Comparison of ENCODE assay signal across 32 cellular contexts in the genomic region with DNA sequence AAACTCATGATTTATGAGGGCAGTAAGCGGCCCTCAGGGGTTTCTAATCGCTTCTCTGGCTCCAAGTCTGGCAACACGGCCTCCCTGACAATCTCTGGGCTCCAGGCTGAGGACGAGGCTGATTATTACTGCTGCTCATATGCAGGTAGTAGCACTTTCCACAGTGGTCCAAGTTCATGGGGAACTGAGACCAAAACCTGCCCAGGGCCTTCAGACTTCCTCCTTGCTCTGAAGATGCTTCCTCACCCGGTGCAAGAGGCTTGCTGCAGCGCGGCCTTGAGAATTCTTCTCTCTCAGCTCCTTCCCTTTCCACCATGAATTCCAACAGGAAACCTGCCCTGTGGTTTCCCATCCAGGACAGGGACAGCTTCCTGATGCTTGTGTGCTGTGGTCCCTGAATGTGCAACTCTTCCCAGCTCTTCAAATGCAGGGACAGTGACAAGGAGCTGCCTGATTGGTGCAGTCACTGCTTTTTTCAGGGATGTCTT. TPM values are rescaled to one million over a fixed set of nuclear protein-coding genes. Genes with fewer than 3 reads are reported as not detected.
DNase-seq lines count a peak whose midpoint lies in the region; ATAC-seq, FAIRE-seq and TF ChIP-seq lines count a peak whose summit lies in the region.
"Had no signal": no experiment of that assay in that cellular context is flagged by ENCODE, and none has a peak within 500 bp of the region (broad histone marks: within the 10 kb centered on the region; RNA-seq: fewer than 3 reads in every experiment).

No MANE protein-coding gene starts in this region.

- DNase-seq in NOMO-1 treated with DMSO at 0.1 percent for 48 hours (lab: John Stamatoyannopoulos, UW; ENCODE audit: unreplicated experiment) = peak; percentile 53
- no peak for DNase-seq in NOMO-1 treated with dmso at 0.1 percent for 144 hours (lab: John Stamatoyannopoulos, UW; ENCODE audit: unreplicated experiment)
- DNase-seq in GM19239 (ENCODE audit: insufficient read length, low spot score) = peak; percentile 28
- no peak for DNase-seq in activated B cell treated with CpG ODN at 0.5 μM for 24 hours
- peak; percentile 15 for DNase-seq in sciatic nerve (ENCODE audit: low spot score)
- no peak for DNase-seq in glomerular visceral epithelial cell (ENCODE audit: extremely low spot score)
- DNase-seq in stimulated activated naive CD4-positive, alpha-beta T cell (lab: John Stamatoyannopoulos, UW) = no peak
- DNase-seq: 8988T; activated CD8-positive, alpha-beta memory T cell treated with anti-CD3 and anti-CD28 coated beads for 24 hours; activated gamma-delta T cell; activated naive CD8-positive, alpha-beta T cell treated with anti-CD3 and anti-CD28 coated beads, Interleukin-2, amount 50 U/mL, for 24 hours; CD4-positive, alpha-beta memory T cell; colonic mucosa; effector CD8-positive, alpha-beta T cell; GM23248; immature natural killer cell; NCI-H1048; NCI-H1694; OCI-M1; ovary; SK-N-SH; stimulated activated naive CD4-positive, alpha-beta T cell treated with Interleukin-2 at 50 U/mL for 16 hours; T-helper 2 cell; testis had no signal

- intact Hi-C loops in activated B cell treated with CpG ODN at 0.5 μM for 24 hours (cut with micrococcal nuclease) = loop anchor here (2.0 kb wide), 1 partner anchor 14 kb away; no protein-coding TSS in a partner anchor
- intact Hi-C loops in sciatic nerve (cut with DNase I) = no loop called here

- no peaks in the 10 kb centered on the region for H3K36me3 Mint-ChIP-seq in activated B cell treated with CpG ODN at 0.5 μM for 24 hours (ENCODE audit: low read depth)
- H3K36me3 Mint-ChIP-seq: CD4-positive, alpha-beta memory T cell; immature natural killer cell had no signal

- H3K4me3 Mint-ChIP-seq in activated B cell treated with CpG ODN at 0.5 μM for 24 hours = no peak overlapping the region
- H3K4me3 Mint-ChIP-seq: activated naive CD8-positive, alpha-beta T cell treated with anti-CD3 and anti-CD28 coated beads, Interleukin-2, amount 50 U/mL, for 24 hours; CD4-positive, alpha-beta memory T cell had no signal

- POLR2A ChIA-PET in activated B cell treated with CpG ODN at 0.5 μM for 24 hours (lab: Charles Lee) = no interaction called here

- ATAC-seq in activated B cell treated with CpG ODN at 0.5 μM for 24 hours (ENCODE audit: low read depth) = peak; percentile 86
- ATAC-seq in sciatic nerve = no peak
- no peak for ATAC-seq in GM18519 (IDR thresholded peaks at IDR 0.05; ENCODE audit: low FRiP score, unreplicated experiment)
- ATAC-seq: activated naive CD8-positive, alpha-beta T cell treated with anti-CD3 and anti-CD28 coated beads, Interleukin-2, amount 50 U/mL, for 24 hours; HepG2 had no signal

- H3K27me3 Mint-ChIP-seq in activated B cell treated with CpG ODN at 0.5 μM for 24 hours = no peaks in the 10 kb centered on the region
- H3K27me3 Mint-ChIP-seq: activated naive CD8-positive, alpha-beta T cell treated with anti-CD3 and anti-CD28 coated beads, Interleukin-2, amount 50 U/mL, for 24 hours had no signal

- CTCF ChIA-PET in activated B cell treated with CpG ODN at 0.5 μM for 24 hours (lab: Charles Lee) = interaction anchor here (0.9 to 1.8 kb wide), 3 partner anchors 12 to 22 kb away, joined by 3 to 6 read pairs (median 3); no protein-coding TSS in a partner anchor

- no peak overlapping the region for H3K27ac Mint-ChIP-seq in activated B cell treated with CpG ODN at 0.5 μM for 24 hours
- H3K27ac Mint-ChIP-seq: activated naive CD8-positive, alpha-beta T cell treated with anti-CD3 and anti-CD28 coated beads, Interleukin-2, amount 50 U/mL, for 24 hours; CD4-positive, alpha-beta memory T cell had no signal

- peaks cover 29% of the 10 kb centered on the region for H3K4me1 Mint-ChIP-seq in activated B cell treated with CpG ODN at 0.5 μM for 24 hours

- peak; percentile 80 for FAIRE-seq in GM19239 (lab: Jason Lieb, UNC)
- FAIRE-seq: astrocyte, HepG2 had no signal

- no peaks in the 10 kb centered on the region for H3K9me3 Mint-ChIP-seq in activated B cell treated with CpG ODN at 0.5 μM for 24 hours
- H3K9me3 Mint-ChIP-seq: activated naive CD8-positive, alpha-beta T cell treated with anti-CD3 and anti-CD28 coated beads, Interleukin-2, amount 50 U/mL, for 24 hours; CD4-positive, alpha-beta memory T cell; immature natural killer cell had no signal

- no peak for TF ChIP-seq CTCF in activated B cell treated with CpG ODN at 0.5 μM for 24 hours (IDR thresholded peaks at IDR 0.05)

RNA-seq across cellular contexts. Expression of a gene that starts 53.9 kb away (rescaled TPM):
- total RNA-seq in activated B cell treated with CpG ODN at 0.5 μM for 24 hours (not detected in 2 replicates), sciatic nerve (not detected)
- total RNA-seq: astrocyte; cardiac muscle cell; CD4-positive, alpha-beta memory T cell; colonic mucosa; Daoy; GM23248; HepG2; LHCN-M2; NCI-H460; ovary; ureter had no signal

Comparison
In these comparisons a context has a peak if more than half of its experiments do, and no peak if none do; other contexts are left out.
1. DNase-seq: peak in NOMO-1 treated with DMSO at 0.1 percent for 48 hours (single experiment), GM19239 (single experiment) and sciatic nerve (single experiment); none in NOMO-1 treated with dmso at 0.1 percent for 144 hours (single experiment), activated B cell treated with CpG ODN at 0.5 μM for 24 hours (single experiment), glomerular visceral epithelial cell (single experiment) and stimulated activated naive CD4-positive, alpha-beta T cell (0 of 6).